ENCODE assay signal across 1 cellular context in the genomic region with DNA sequence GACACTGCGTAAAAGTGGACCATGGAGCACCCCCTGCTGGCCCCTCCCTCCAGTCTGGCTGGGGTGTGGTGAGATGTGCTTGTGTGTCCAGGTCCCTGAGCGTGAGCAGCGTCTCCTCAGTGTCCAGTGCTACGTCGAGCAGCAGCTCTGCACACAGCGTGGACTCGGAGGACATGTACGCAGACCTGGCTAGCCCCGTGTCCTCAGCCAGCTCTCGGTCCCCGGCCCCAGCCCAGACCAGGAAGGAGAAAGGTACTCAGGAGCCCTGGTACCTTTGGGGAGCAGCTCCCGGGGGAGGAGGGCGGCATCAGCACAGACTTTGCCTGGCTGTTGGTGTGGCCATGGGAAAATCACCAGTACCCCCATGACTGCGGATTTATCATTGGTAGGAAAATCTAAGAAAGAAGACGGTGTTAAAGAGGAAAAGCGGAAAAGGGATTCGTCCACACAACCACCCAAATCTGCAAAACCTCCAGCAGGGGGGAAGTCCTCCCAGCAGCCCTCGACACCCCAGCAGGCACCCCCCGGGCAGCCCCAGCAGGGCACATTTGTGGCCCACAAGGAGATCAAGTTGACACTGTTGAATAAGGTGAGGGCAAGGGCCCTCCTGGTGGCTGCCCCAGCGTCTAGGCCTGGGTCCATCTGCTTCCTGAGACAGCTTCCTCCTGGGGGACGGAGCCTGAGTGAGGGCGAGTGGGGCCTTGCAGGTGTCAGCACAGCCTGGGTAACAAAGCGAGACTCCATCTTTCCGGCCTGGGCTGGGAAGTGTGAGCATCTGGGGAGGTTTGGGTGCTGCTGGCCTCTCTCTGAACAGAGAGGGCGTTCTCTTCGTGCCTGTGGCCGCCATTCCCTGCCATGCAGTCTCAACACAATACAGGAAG.
A peak's percentile ranks its signal among the peaks of the same experiment; 100 is the strongest.
TF ChIP-seq lines count a peak whose summit lies in the region.

No MANE protein-coding gene starts in this region.

TF ChIP-seq in HepG2, 621 proteins besides CTCF, POLR2A, EP300 and RAD21:
- TF ChIP-seq HDAC2 (CRISPR knock-in tag; IDR thresholded peaks at IDR 0.05) (no peak), ZNF782 (CRISPR knock-in tag; IDR thresholded peaks at IDR 0.05; ENCODE audit: borderline replicate concordance) (no peak), AGO2 (optimal IDR thresholded peaks at IDR 0.05; ENCODE audit: low read depth, low read length) (peak; percentile 28), ZNF615 (CRISPR knock-in tag; IDR thresholded peaks at IDR 0.05; ENCODE audit: borderline replicate concordance) (no peak), ZFP36 (IDR thresholded peaks at IDR 0.05; ENCODE audit: borderline replicate concordance, low read depth, low read length, partially characterized antibody) (no peak), NCOA1 (CRISPR knock-in tag; IDR thresholded peaks at IDR 0.05) (no peak), KLF15 (CRISPR knock-in tag; IDR thresholded peaks at IDR 0.05; ENCODE audit: borderline replicate concordance) (no peak), ATF7 (IDR thresholded peaks at IDR 0.05) (no peak), ATF7 (CRISPR knock-in tag; IDR thresholded peaks at IDR 0.05) (no peak), HIVEP1 (CRISPR knock-in tag; IDR thresholded peaks at IDR 0.05) (no peak), U2AF1 (optimal IDR thresholded peaks at IDR 0.05; ENCODE audit: low read depth, low read length) (no peak), ZFY (CRISPR knock-in tag; IDR thresholded peaks at IDR 0.05) (peak; percentile 32; the same call in 1 of the 2 replicates), THAP11 (CRISPR knock-in tag; IDR thresholded peaks at IDR 0.05) (no peak)
- TF ChIP-seq, protein P1, sequence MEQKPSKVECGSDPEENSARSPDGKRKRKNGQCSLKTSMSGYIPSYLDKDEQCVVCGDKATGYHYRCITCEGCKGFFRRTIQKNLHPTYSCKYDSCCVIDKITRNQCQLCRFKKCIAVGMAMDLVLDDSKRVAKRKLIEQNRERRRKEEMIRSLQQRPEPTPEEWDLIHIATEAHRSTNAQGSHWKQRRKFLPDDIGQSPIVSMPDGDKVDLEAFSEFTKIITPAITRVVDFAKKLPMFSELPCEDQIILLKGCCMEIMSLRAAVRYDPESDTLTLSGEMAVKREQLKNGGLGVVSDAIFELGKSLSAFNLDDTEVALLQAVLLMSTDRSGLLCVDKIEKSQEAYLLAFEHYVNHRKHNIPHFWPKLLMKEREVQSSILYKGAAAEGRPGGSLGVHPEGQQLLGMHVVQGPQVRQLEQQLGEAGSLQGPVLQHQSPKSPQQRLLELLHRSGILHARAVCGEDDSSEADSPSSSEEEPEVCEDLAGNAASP (CRISPR knock-in tag; IDR thresholded peaks at IDR 0.05; ENCODE audit: borderline replicate concordance): no peak
